Comparison of ENCODE assay signal across 29 cellular contexts in the genomic region with DNA sequence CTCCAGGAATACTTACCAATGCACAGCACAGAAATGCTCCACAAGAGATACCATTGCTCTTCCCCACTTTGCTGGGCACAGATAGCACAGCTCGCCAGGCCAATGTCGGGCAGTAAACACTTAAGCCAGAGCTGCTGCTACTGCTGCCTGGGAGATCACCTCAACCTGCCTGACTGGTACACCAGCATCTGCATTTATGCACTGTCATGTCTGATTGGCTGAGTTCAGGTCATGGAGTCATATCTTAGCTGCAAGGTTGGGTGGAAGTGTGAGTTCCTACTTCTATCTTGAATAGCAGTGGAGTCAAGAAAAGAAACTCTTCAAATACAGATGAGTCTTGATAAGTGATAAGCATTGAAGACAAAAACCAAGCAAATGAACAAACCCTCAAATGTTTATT. TPM values are rescaled to one million over a fixed set of nuclear protein-coding genes. Genes with fewer than 3 reads are reported as not detected.
"Had no signal": no experiment of that assay in that cellular context is flagged by ENCODE, and none has a peak within 500 bp of the region (broad histone marks: within the 10 kb centered on the region; RNA-seq: fewer than 3 reads in every experiment).

No MANE protein-coding gene starts in this region.

- DNase-seq: activated CD4-positive, alpha-beta T cell treated with anti-CD3 and anti-CD28 coated beads, Interleukin-2, amount 50 U/mL, for 1 hour; activated CD8-positive, alpha-beta T cell treated with anti-CD3 and anti-CD28 coated beads for 36 hours; activated gamma-delta T cell treated with Interleukin-2 at 50 U/mL for 16 hours; activated naive CD4-positive, alpha-beta T cell treated with anti-CD3 and anti-CD28 coated beads, Interleukin-2, amount 50 U/mL, for 16 hours; activated T-cell treated with anti-CD3 and anti-CD28 coated beads, Interleukin-2, amount 50 U/mL, for 4 hours; amniotic stem cell; central memory CD4-positive, alpha-beta T cell; endodermal cell; gastrocnemius medialis; hippocampal formation; left colon; midbrain; naive thymus-derived CD4-positive, alpha-beta T cell; nucleus accumbens; pancreas; retina; stimulated activated CD4-positive, alpha-beta T cell treated with anti-CD3 and anti-CD28 coated beads, Interleukin-12 subunit alpha, Interleukin-12 subunit beta, amount 100 ng/mL, for 4 hours; stimulated activated CD4-positive, alpha-beta T cell treated with anti-CD3 and anti-CD28 coated beads, Interleukin-4, amount 100 ng/mL, for 24 hours; T-helper 9 cell; uterus had no signal

- H3K27ac ChIP-seq: gastrocnemius medialis, pancreas, prostate gland, skin epidermis, thoracic aorta, uterus had no signal

- H3K4me1 ChIP-seq: gastrocnemius medialis, pancreas, prostate gland, uterus had no signal

- H3K9me3 ChIP-seq: gastrocnemius medialis, pancreas, prostate gland, thoracic aorta, uterus had no signal

- ATAC-seq: activated CD8-positive, alpha-beta T cell treated with anti-CD3 and anti-CD28 coated beads for 36 hours; activated T-cell treated with anti-CD3 and anti-CD28 coated beads, Interleukin-2, amount 50 U/mL, for 4 hours; activated T-helper 17 cell treated with anti-CD3 and anti-CD28 coated beads, Interleukin-2, amount 50 U/mL, for 72 hours; gastrocnemius medialis; left colon; naive thymus-derived CD4-positive, alpha-beta T cell; pancreas; sciatic nerve; stimulated activated effector memory CD8-positive, alpha-beta T cell treated with anti-CD3 and anti-CD28 coated beads, Interleukin-12 subunit alpha, Interleukin-12 subunit beta, amount 100 ng/mL, for 72 hours; WTC11 had no signal

- H3K27me3 ChIP-seq: gastrocnemius medialis, pancreas, uterus had no signal

- H3K36me3 ChIP-seq: gastrocnemius medialis, pancreas, prostate gland, thoracic aorta, uterus had no signal

- H3K4me3 ChIP-seq: gastrocnemius medialis, pancreas, prostate gland, skin epidermis, thoracic aorta, uterus had no signal

RNA-seq across cellular contexts. Expression of a gene that starts 10.9 kb away (rescaled TPM):
- total RNA-seq: activated CD8-positive, alpha-beta T cell treated with anti-CD3 and anti-CD28 coated beads for 36 hours; activated T-cell treated with anti-CD3 and anti-CD28 coated beads, Interleukin-2, amount 50 U/mL, for 4 hours; activated T-helper 17 cell treated with anti-CD3 and anti-CD28 coated beads, Interleukin-2, amount 50 U/mL, for 72 hours; liver; naive thymus-derived CD4-positive, alpha-beta T cell; neural crest cell; pancreas; sciatic nerve; thoracic aorta; WTC11 had no signal
- polyA plus RNA-seq: liver; naive thymus-derived CD4-positive, alpha-beta T cell had no signal
